Comparison of ENCODE assay signal across 8 cellular contexts in genomic region chr5:41924872-41925554, GRCh38. TPM values are rescaled to one million over a fixed set of nuclear protein-coding genes. Genes with fewer than 3 reads are reported as not detected.
DNase-seq lines count a peak whose midpoint lies in the region; ATAC-seq and TF ChIP-seq lines count a peak whose summit lies in the region.

FBXO4 (plus strand) TSS chr5:41925281; CDS start chr5:41925310, 29 bp downstream.

- peak within 1 kb of the TSS; percentile 87 to 94 for H3K4me3 Mint-ChIP-seq in activated T-cell treated with anti-CD3 and anti-CD28 coated beads, Interleukin-2, amount 50 U/mL, for 72 hours
- peak within 1 kb of the TSS; percentile 83 to 93 (median 88) for H3K4me3 Mint-ChIP-seq in naive thymus-derived CD4-positive, alpha-beta T cell

- H3K4me2 ChIP-seq in DOHH2 (ENCODE audit: low read length) = peak within 1 kb of the TSS; percentile 94

- no peaks in the 10 kb centered on the region for H4K20me1 ChIP-seq in DOHH2 (ENCODE audit: control insufficient read depth, insufficient read depth, low read depth, low read length)

- TF ChIP-seq CTCF in DOHH2 (IDR thresholded peaks at IDR 0.05; ENCODE audit: low read depth, low read length, poor library complexity, severe bottlenecking) (peak; percentile 66), Peyer's patch (IDR thresholded peaks at IDR 0.05) (peak in 5 of 6 experiments; percentile 20 to 55 (median 49)), esophagus squamous epithelium (IDR thresholded peaks at IDR 0.05) (peak in 4 of 6 experiments; percentile 30 to 39 (median 36))

- peaks cover 17% of the 10 kb centered on the region for H3F3A ChIP-seq in DOHH2 (ENCODE audit: control insufficient read depth, insufficient read depth)

- no peaks in the 10 kb centered on the region for H3K27me3 Mint-ChIP-seq in activated T-cell treated with anti-CD3 and anti-CD28 coated beads, Interleukin-2, amount 50 U/mL, for 72 hours (ENCODE audit: low read depth)
- H3K27me3 Mint-ChIP-seq in naive thymus-derived CD4-positive, alpha-beta T cell = no peaks in the 10 kb centered on the region

- DNase-seq in KG1 (lab: John Stamatoyannopoulos, UW) (peak; percentile 91), Peyer's patch (peak; percentile 75 to 94 (median 92)), esophagus squamous epithelium (lab: John Stamatoyannopoulos, UW) (peak; percentile 12)
- peak; percentile 92 for DNase-seq in activated T-cell treated with anti-CD3 and anti-CD28 coated beads, Interleukin-2, amount 50 U/mL, for 72 hours
- peak; percentile 79 to 92 (median 88) for DNase-seq in naive thymus-derived CD4-positive, alpha-beta T cell
- DNase-seq in stimulated activated naive CD4-positive, alpha-beta T cell (lab: John Stamatoyannopoulos, UW) = peak; percentile 76 to 89 (median 83)

- peak within 1 kb of the TSS; percentile 94 for H3K27ac Mint-ChIP-seq in activated T-cell treated with anti-CD3 and anti-CD28 coated beads, Interleukin-2, amount 50 U/mL, for 72 hours
- peak within 1 kb of the TSS; percentile 93 to 100 (median 97) for H3K27ac Mint-ChIP-seq in naive thymus-derived CD4-positive, alpha-beta T cell

- CTCF ChIA-PET in naive thymus-derived CD4-positive, alpha-beta T cell (lab: Charles Lee) = interaction anchor here (0.6 to 1.7 kb wide), 4 partner anchors 21 to 71 kb away, joined by 3 to 5 read pairs (median 3); partner anchors contain the start of gene RIMOC1

- POLR2A ChIA-PET in naive thymus-derived CD4-positive, alpha-beta T cell (lab: Charles Lee) = interaction anchor here (0.5 to 5.9 kb wide), 19 partner anchors 8 to 1559 kb away, joined by 3 to 54 read pairs (median 4); partner anchors contain the start of genes OXCT1, RIMOC1 and TMEM267

- H3K9me2 ChIP-seq in DOHH2 (replicated peaks; ENCODE audit: control insufficient read depth, low read length) = no peaks in the 10 kb centered on the region

- H3K9me3 Mint-ChIP-seq in activated T-cell treated with anti-CD3 and anti-CD28 coated beads, Interleukin-2, amount 50 U/mL, for 72 hours = no peaks in the 10 kb centered on the region
- no peaks in the 10 kb centered on the region for H3K9me3 Mint-ChIP-seq in naive thymus-derived CD4-positive, alpha-beta T cell

- peaks cover 29% of the 10 kb centered on the region for H3K4me1 Mint-ChIP-seq in activated T-cell treated with anti-CD3 and anti-CD28 coated beads, Interleukin-2, amount 50 U/mL, for 72 hours (ENCODE audit: low read depth)
- peaks cover 9 to 43% (median 25%) of the 10 kb centered on the region in 7 donors for H3K4me1 Mint-ChIP-seq in naive thymus-derived CD4-positive, alpha-beta T cell

- TF ChIP-seq POLR2A in Peyer's patch (IDR thresholded peaks at IDR 0.05) (peak; percentile 61 to 74), esophagus squamous epithelium (IDR thresholded peaks at IDR 0.05) (peak in 2 of 4 donors; percentile 69 to 70)

- peaks cover 22% of the 10 kb centered on the region for H3K79me2 ChIP-seq in DOHH2 (ENCODE audit: control insufficient read depth, low read length)

- peaks cover 0 to 8% of the 10 kb centered on the region in 2 donors for H3K36me3 Mint-ChIP-seq in activated T-cell treated with anti-CD3 and anti-CD28 coated beads, Interleukin-2, amount 50 U/mL, for 72 hours (ENCODE audit: insufficient read depth in 2 of 2)
- H3K36me3 Mint-ChIP-seq in naive thymus-derived CD4-positive, alpha-beta T cell = peaks cover 0 to 20% (median 7%) of the 10 kb centered on the region in 5 donors

- H3K27ac ChIP-seq in DOHH2 (ENCODE audit: low read depth, low read length) (peak within 1 kb of the TSS; percentile 70), Peyer's patch (peak within 1 kb of the TSS; percentile 89 to 96 (median 92)), esophagus squamous epithelium (peak within 1 kb of the TSS; percentile 92 to 96 (median 94))
- peak within 1 kb of the TSS; percentile 96 for H3K27ac ChIP-seq in naive thymus-derived CD4-positive, alpha-beta T cell (ENCODE audit: low read depth, low read length)

- H3K4me3 ChIP-seq in DOHH2 (ENCODE audit: low read length) (peak within 1 kb of the TSS; percentile 92), Peyer's patch (peak within 1 kb of the TSS; percentile 75 to 85 (median 79)), esophagus squamous epithelium (peak within 1 kb of the TSS; percentile 62 to 88 (median 72))
- peak within 1 kb of the TSS; percentile 85 for H3K4me3 ChIP-seq in naive thymus-derived CD4-positive, alpha-beta T cell (ENCODE audit: low read length)

- H3K4me1 ChIP-seq in DOHH2 (ENCODE audit: control insufficient read depth, low read length) (peaks cover 44% of the 10 kb centered on the region), Peyer's patch (peaks cover 0 to 5% (median 1%) of the 10 kb centered on the region in 4 donors), esophagus squamous epithelium (peaks cover 5 to 32% (median 11%) of the 10 kb centered on the region in 3 donors)
- H3K4me1 ChIP-seq in naive thymus-derived CD4-positive, alpha-beta T cell (ENCODE audit: control insufficient read depth in 2 of 2, insufficient read depth in 2 of 2, low read length in 2 of 2) = peaks cover 6 to 14% of the 10 kb centered on the region in 2 donors

- intact Hi-C loops in esophagus squamous epithelium (cut with DNase I) = loop anchor here (10.0 kb wide), 1 partner anchor 60 kb away; no protein-coding TSS in a partner anchor
- intact Hi-C loops in naive thymus-derived CD4-positive, alpha-beta T cell (cut with micrococcal nuclease) = loop anchor here (1.0 to 10.0 kb wide), 13 partner anchors 21 to 1677 kb away; partner anchors contain the start of genes OXCT1 (in 2 of the 2), RIMOC1 (in 2 of the 2), TMEM267 (in 2 of the 2) and CCDC152 (in 1 of the 2)

- 0 to 6% methylated on average over 8 to 12 of the region's 60 CpGs for WGBS in esophagus squamous epithelium, 2 donors

- H3K27me3 ChIP-seq in DOHH2 (ENCODE audit: control insufficient read depth, low read length) (no peaks in the 10 kb centered on the region), Peyer's patch (no peaks in the 10 kb centered on the region), esophagus squamous epithelium (no peaks in the 10 kb centered on the region)
- H3K27me3 ChIP-seq in naive thymus-derived CD4-positive, alpha-beta T cell (ENCODE audit: control insufficient read depth in 2 of 2, insufficient read depth in 2 of 2, low read length in 2 of 2) = no peaks in the 10 kb centered on the region

- H3K36me3 ChIP-seq in DOHH2 (ENCODE audit: control insufficient read depth, low read length) (peaks cover 29% of the 10 kb centered on the region), Peyer's patch (peaks cover 0 to 18% (median 0%) of the 10 kb centered on the region in 3 donors), esophagus squamous epithelium (peaks cover 0 to 16% (median 0%) of the 10 kb centered on the region in 3 donors)
- H3K36me3 ChIP-seq in naive thymus-derived CD4-positive, alpha-beta T cell (ENCODE audit: control insufficient read depth in 2 of 3, insufficient read depth in 3 of 3, low read length in 3 of 3) = peaks cover 0 to 10% (median 0%) of the 10 kb centered on the region in 3 experiments

- peak; percentile 97 for ATAC-seq in GM21723 (IDR thresholded peaks at IDR 0.05; ENCODE audit: unreplicated experiment)
- peak; percentile 99 for ATAC-seq in activated T-cell treated with anti-CD3 and anti-CD28 coated beads, Interleukin-2, amount 50 U/mL, for 72 hours (replicated peaks in 1 of 2)
- ATAC-seq in naive thymus-derived CD4-positive, alpha-beta T cell = peak; percentile 97

- H3K9me3 ChIP-seq in DOHH2 (ENCODE audit: control insufficient read depth, insufficient read depth, low read length) (no peaks in the 10 kb centered on the region), Peyer's patch (no peaks in the 10 kb centered on the region), esophagus squamous epithelium (no peaks in the 10 kb centered on the region)
- no peaks in the 10 kb centered on the region for H3K9me3 ChIP-seq in naive thymus-derived CD4-positive, alpha-beta T cell (ENCODE audit: control insufficient read depth in 2 of 3, low read length in 3 of 3)

RNA-seq across cellular contexts. Expression of gene FBXO4, which starts in this region (rescaled TPM):
- total RNA-seq in Peyer's patch (10 to 100 TPM in 1 of 4 donors, 1 to 10 TPM in 3; 7.6 to 16.5 (median 7.9) TPM), esophagus squamous epithelium (10 to 100 TPM in 1 of 4 donors, 1 to 10 TPM in 3; 2.4 to 10.9 (median 7.4) TPM)
- total RNA-seq in activated T-cell treated with anti-CD3 and anti-CD28 coated beads, Interleukin-2, amount 50 U/mL, for 72 hours = 10 to 100 TPM; 30.8 to 31.2 TPM
- 10 to 100 TPM; 10.9 to 15.0 (median 14.6) TPM for total RNA-seq in naive thymus-derived CD4-positive, alpha-beta T cell
- polyA plus RNA-seq in naive thymus-derived CD4-positive, alpha-beta T cell = 10 to 100 TPM; 16.9 to 23.5 TPM

Comparison
In these comparisons a context has a peak if more than half of its experiments do, and no peak if none do; other contexts are left out.
1. Peak in every context shown above with its lines: DNase-seq, ATAC-seq, H3K4me3 ChIP-seq and H3K27ac ChIP-seq.
2. DNase-seq: peak in every context shown above with its lines; median percentile 92 in Peyer's patch; 92 in activated T-cell treated with anti-CD3 and anti-CD28 coated beads, Interleukin-2, amount 50 U/mL, for 72 hours; 91 in KG1; 88 in naive thymus-derived CD4-positive, alpha-beta T cell; 83 in stimulated activated naive CD4-positive, alpha-beta T cell; 12 in esophagus squamous epithelium.